ENCODE assay signal across 22 cellular contexts in genomic region chr2:178251126-178251525, GRCh38. TPM values are rescaled to one million over a fixed set of nuclear protein-coding genes. Genes with fewer than 3 reads are reported as not detected.
"Had no signal": no experiment of that assay in that cellular context is flagged by ENCODE, and none has a peak within 500 bp of the region (broad histone marks: within the 10 kb centered on the region; RNA-seq: fewer than 3 reads in every experiment).

No MANE protein-coding gene starts in this region.

- ATAC-seq: activated naive CD8-positive, alpha-beta T cell treated with anti-CD3 and anti-CD28 coated beads, Interleukin-2, amount 50 U/mL, for 24 hours; activated T-cell treated with anti-CD3 and anti-CD28 coated beads, Interleukin-2, amount 50 U/mL, for 4 hours; lower lobe of right lung; naive thymus-derived CD8-positive, alpha-beta T cell; stimulated activated naive CD8-positive, alpha-beta T cell treated with anti-CD3 and anti-CD28 coated beads, Interleukin-15, amount 100 ng/mL, for 72 hours had no signal

- H3K27ac ChIP-seq: breast epithelium, esophagus muscularis mucosa, lower lobe of right lung, right lobe of liver had no signal

- H3K27me3 ChIP-seq: breast epithelium, esophagus muscularis mucosa, right lobe of liver had no signal

- H3K27ac Mint-ChIP-seq: activated naive CD4-positive, alpha-beta T cell treated with anti-CD3 and anti-CD28 coated beads, Interleukin-2, amount 10 ng/mL, durations not matched to agents 7 days and 5 days; activated naive CD8-positive, alpha-beta T cell treated with anti-CD3 and anti-CD28 coated beads, Interleukin-2, amount 50 U/mL, for 24 hours; immature natural killer cell; naive thymus-derived CD8-positive, alpha-beta T cell; T-helper 1 cell treated with Interleukin-12 subunit alpha and Interleukin-12 subunit beta and Interleukin-4 antibody, amounts not matched to agents 30 μg/mL and 1 μg/mL, for 36 hours; type B pancreatic cell had no signal

- H3K4me1 Mint-ChIP-seq: activated naive CD4-positive, alpha-beta T cell treated with anti-CD3 and anti-CD28 coated beads, Interleukin-2, amount 10 ng/mL, durations not matched to agents 7 days and 5 days; activated naive CD8-positive, alpha-beta T cell treated with anti-CD3 and anti-CD28 coated beads, Interleukin-2, amount 50 U/mL, for 24 hours; immature natural killer cell; naive thymus-derived CD8-positive, alpha-beta T cell; stimulated activated naive CD8-positive, alpha-beta T cell treated with anti-CD3 and anti-CD28 coated beads, Interleukin-15, amount 100 ng/mL, for 72 hours had no signal

- H3K4me3 ChIP-seq: breast epithelium, esophagus muscularis mucosa, lower lobe of right lung, right lobe of liver had no signal

- H3K36me3 ChIP-seq: breast epithelium, esophagus muscularis mucosa, lower lobe of right lung, right lobe of liver had no signal

- DNase-seq: activated CD4-positive, alpha-beta T cell treated with anti-CD3 and anti-CD28 coated beads, Interleukin-2, amount 50 U/mL, for 1 hour; activated CD8-positive, alpha-beta memory T cell treated with anti-CD3 and anti-CD28 coated beads, Interleukin-2, amount 50 U/mL, for 4 hours; activated naive CD4-positive, alpha-beta T cell treated with anti-CD3 and anti-CD28 coated beads, Interleukin-2, amount 10 ng/mL, durations not matched to agents 7 days and 5 days; activated naive CD8-positive, alpha-beta T cell treated with anti-CD3 and anti-CD28 coated beads, Interleukin-2, amount 50 U/mL, for 24 hours; activated T-cell treated with anti-CD3 and anti-CD28 coated beads, Interleukin-2, amount 50 U/mL, for 4 hours; aorta; cerebellar nuclear complex; cortex of kidney; effector CD4-positive, alpha-beta T cell; immature natural killer cell; lower lobe of right lung; naive thymus-derived CD8-positive, alpha-beta T cell; occipital lobe; right lobe of liver; small intestine; stimulated activated CD4-positive, alpha-beta T cell treated with anti-CD3 and anti-CD28 coated beads, Interleukin-15, amount 100 ng/mL, for 24 hours; stimulated activated CD4-positive, alpha-beta T cell treated with anti-CD3 and anti-CD28 coated beads, Interleukin-4, amount 100 ng/mL, for 1 hour; stimulated activated naive CD8-positive, alpha-beta T cell treated with anti-CD3 and anti-CD28 coated beads, Interleukin-15, amount 100 ng/mL, for 72 hours had no signal

- H3K4me1 ChIP-seq: breast epithelium, lower lobe of right lung, right lobe of liver had no signal

- H3K9me3 Mint-ChIP-seq: activated naive CD4-positive, alpha-beta T cell treated with anti-CD3 and anti-CD28 coated beads, Interleukin-2, amount 10 ng/mL, durations not matched to agents 7 days and 5 days; activated naive CD8-positive, alpha-beta T cell treated with anti-CD3 and anti-CD28 coated beads, Interleukin-2, amount 50 U/mL, for 24 hours; activated T-cell treated with anti-CD3 and anti-CD28 coated beads, Interleukin-2, amount 50 U/mL, for 4 hours; immature natural killer cell; naive thymus-derived CD8-positive, alpha-beta T cell; stimulated activated naive CD8-positive, alpha-beta T cell treated with anti-CD3 and anti-CD28 coated beads, Interleukin-15, amount 100 ng/mL, for 72 hours; T-helper 1 cell treated with Interleukin-12 subunit alpha and Interleukin-12 subunit beta and Interleukin-4 antibody, amounts not matched to agents 30 μg/mL and 1 μg/mL, for 36 hours; type B pancreatic cell had no signal

- H3K9me3 ChIP-seq: breast epithelium, esophagus muscularis mucosa, lower lobe of right lung, right lobe of liver had no signal

- H3K27me3 Mint-ChIP-seq: activated naive CD8-positive, alpha-beta T cell treated with anti-CD3 and anti-CD28 coated beads, Interleukin-2, amount 50 U/mL, for 24 hours had no signal

- H3K4me3 Mint-ChIP-seq: activated naive CD4-positive, alpha-beta T cell treated with anti-CD3 and anti-CD28 coated beads, Interleukin-2, amount 10 ng/mL, durations not matched to agents 7 days and 5 days; activated naive CD8-positive, alpha-beta T cell treated with anti-CD3 and anti-CD28 coated beads, Interleukin-2, amount 50 U/mL, for 24 hours; activated T-cell treated with anti-CD3 and anti-CD28 coated beads, Interleukin-2, amount 50 U/mL, for 4 hours; immature natural killer cell; naive thymus-derived CD8-positive, alpha-beta T cell; stimulated activated naive CD8-positive, alpha-beta T cell treated with anti-CD3 and anti-CD28 coated beads, Interleukin-15, amount 100 ng/mL, for 72 hours; T-helper 1 cell treated with Interleukin-12 subunit alpha and Interleukin-12 subunit beta and Interleukin-4 antibody, amounts not matched to agents 30 μg/mL and 1 μg/mL, for 36 hours; type B pancreatic cell had no signal

- H3K36me3 Mint-ChIP-seq: activated naive CD4-positive, alpha-beta T cell treated with anti-CD3 and anti-CD28 coated beads, Interleukin-2, amount 10 ng/mL, durations not matched to agents 7 days and 5 days; immature natural killer cell; naive thymus-derived CD8-positive, alpha-beta T cell; type B pancreatic cell had no signal

RNA-seq across cellular contexts. Expression of gene OSBPL6, which starts 56.8 kb away (rescaled TPM):
- polyA plus RNA-seq: immature natural killer cell had no signal
